ENCODE assay signal across 2 cellular contexts in genomic region chr16:11280616-11281522, GRCh38.
TF ChIP-seq lines count a peak whose summit lies in the region.

Gene PRM1 (minus strand): TSS chr16:11281330. CDS start chr16:11281238, 92 bp downstream.

TF ChIP-seq in GM23338, 12 proteins besides CTCF, POLR2A, EP300 and RAD21:
- no peak for TF ChIP-seq EZH2phosphoT487 (IDR thresholded peaks at IDR 0.05; ENCODE audit: unreplicated experiment)
- TF ChIP-seq REST (IDR thresholded peaks at IDR 0.05; ENCODE audit: unreplicated experiment) = no peak
- TF ChIP-seq ETS1 (IDR thresholded peaks at IDR 0.05) = no peak
- TF ChIP-seq ZNF114 (CRISPR knock-in tag; IDR thresholded peaks at IDR 0.05) = no peak
- no peak for TF ChIP-seq NANOG (IDR thresholded peaks at IDR 0.05; ENCODE audit: borderline replicate concordance)
- no peak for TF ChIP-seq CREB1 (CRISPR knock-in tag; IDR thresholded peaks at IDR 0.05; ENCODE audit: low read depth)
- TF ChIP-seq ZNF331 (CRISPR knock-in tag; IDR thresholded peaks at IDR 0.05; ENCODE audit: low read depth) = no peak
- no peak for TF ChIP-seq ZNF462 (CRISPR knock-in tag; IDR thresholded peaks at IDR 0.05)
- TF ChIP-seq JUNB (IDR thresholded peaks at IDR 0.05; ENCODE audit: unreplicated experiment) = no peak
- no peak for TF ChIP-seq STAT1 (IDR thresholded peaks at IDR 0.05; ENCODE audit: unreplicated experiment)
- no peak for TF ChIP-seq POLR2AphosphoS5 (IDR thresholded peaks at IDR 0.05; ENCODE audit: low read depth)
- no peak for TF ChIP-seq EZH2 (IDR thresholded peaks at IDR 0.05; ENCODE audit: low read depth, unreplicated experiment)

TF ChIP-seq in HepG2, 621 proteins besides CTCF, POLR2A, EP300 and RAD21 (continues in another document):
- TF ChIP-seq ZNF350 (CRISPR knock-in tag; IDR thresholded peaks at IDR 0.05; ENCODE audit: borderline replicate concordance, low read depth) (peak; percentile 23; the same call in 1 of the 2 replicates), RXRB (CRISPR knock-in tag; IDR thresholded peaks at IDR 0.05; ENCODE audit: borderline replicate concordance) (no peak), ELK4 (CRISPR knock-in tag; IDR thresholded peaks at IDR 0.05; ENCODE audit: borderline replicate concordance) (no peak), ZNF678 (CRISPR knock-in tag; IDR thresholded peaks at IDR 0.05) (peak; percentile 70; the same call in 1 of the 2 replicates), ZBTB8A (CRISPR knock-in tag; IDR thresholded peaks at IDR 0.05; ENCODE audit: borderline replicate concordance, low read depth) (0 out of 2 replicates have a peak, but pooled peaks have one; percentile 68), EEA1 (CRISPR knock-in tag; IDR thresholded peaks at IDR 0.05; ENCODE audit: borderline replicate concordance) (0 out of 2 replicates have a peak, but pooled peaks have one; percentile 23), RXRA (CRISPR knock-in tag; IDR thresholded peaks at IDR 0.05) (peak; percentile 41; the same call in 1 of the 2 replicates), TIGD3 (CRISPR knock-in tag; IDR thresholded peaks at IDR 0.05; ENCODE audit: borderline replicate concordance) (peak; percentile 41; the same call in 1 of the 2 replicates), ZFX (CRISPR knock-in tag; IDR thresholded peaks at IDR 0.05; ENCODE audit: low read depth) (peak; percentile 4; the same call in 1 of the 2 replicates), GTF3A (CRISPR knock-in tag; conservative IDR thresholded peaks at IDR 0.05) (0 out of 2 replicates have a peak, but pooled peaks have one; percentile 47), ZNF574 (CRISPR knock-in tag; IDR thresholded peaks at IDR 0.05) (peak; percentile 41; the same call in 1 of the 2 replicates), NCOA5 (CRISPR knock-in tag; IDR thresholded peaks at IDR 0.05) (0 out of 2 replicates have a peak, but pooled peaks have one; percentile 77), ZNF296 (CRISPR knock-in tag; conservative IDR thresholded peaks at IDR 0.05) (no peak), HHEX (CRISPR knock-in tag; IDR thresholded peaks at IDR 0.05) (0 out of 2 replicates have a peak, but pooled peaks have one; percentile 7), JUND (CRISPR knock-in tag; IDR thresholded peaks at IDR 0.05) (0 out of 2 replicates have a peak, but pooled peaks have one; percentile 49), CEBPZ (IDR thresholded peaks at IDR 0.05; ENCODE audit: low read length) (no peak), ZBTB33 (CRISPR knock-in tag; IDR thresholded peaks at IDR 0.05) (0 out of 2 replicates have a peak, but pooled peaks have one; percentile 12), GZF1 (CRISPR knock-in tag; IDR thresholded peaks at IDR 0.05) (0 out of 2 replicates have a peak, but pooled peaks have one; percentile 47), ZNF883 (CRISPR knock-in tag; IDR thresholded peaks at IDR 0.05; ENCODE audit: not compliant biosample characterization) (peak; percentile 60), SRF (IDR thresholded peaks at IDR 0.05; ENCODE audit: low read depth, low read length) (peak; percentile 94), HNRNPLL (IDR thresholded peaks at IDR 0.05; ENCODE audit: low read depth, low read length, poor library complexity, severe bottlenecking) (peak; percentile 37), ZMYM4 (CRISPR knock-in tag; IDR thresholded peaks at IDR 0.05) (no peak), ZNF335 (CRISPR knock-in tag; IDR thresholded peaks at IDR 0.05) (no peak), MYC (CRISPR knock-in tag; IDR thresholded peaks at IDR 0.05; ENCODE audit: borderline replicate concordance) (peak; percentile 0; the same call in 1 of the 2 replicates), ZNF605 (CRISPR knock-in tag; IDR thresholded peaks at IDR 0.05) (peak; percentile 26; the same call in 1 of the 2 replicates), ZNF850 (CRISPR knock-in tag; conservative IDR thresholded peaks at IDR 0.05) (no peak), SALL1 (CRISPR knock-in tag; IDR thresholded peaks at IDR 0.05) (peak; percentile 22; the same call in 1 of the 2 replicates), ZNF768 (CRISPR knock-in tag; IDR thresholded peaks at IDR 0.05) (peak; percentile 25; the same call in 1 of the 2 replicates), THAP9 (CRISPR knock-in tag; IDR thresholded peaks at IDR 0.05; ENCODE audit: borderline replicate concordance) (0 out of 2 replicates have a peak, but pooled peaks have one; percentile 49), ZBED4 (CRISPR knock-in tag; IDR thresholded peaks at IDR 0.05; ENCODE audit: borderline replicate concordance) (no peak), YEATS4 (CRISPR knock-in tag; IDR thresholded peaks at IDR 0.05; ENCODE audit: borderline replicate concordance) (peak; percentile 45; the same call in 1 of the 2 replicates), NFIB (CRISPR knock-in tag; IDR thresholded peaks at IDR 0.05; ENCODE audit: borderline replicate concordance) (no peak), ZNF547 (CRISPR knock-in tag; IDR thresholded peaks at IDR 0.05) (peak; percentile 66; the same call in 1 of the 2 replicates), ZNF232 (CRISPR knock-in tag; IDR thresholded peaks at IDR 0.05; ENCODE audit: borderline replicate concordance) (0 out of 2 replicates have a peak, but pooled peaks have one; percentile 49), MATR3 (CRISPR knock-in tag; IDR thresholded peaks at IDR 0.05) (0 out of 2 replicates have a peak, but pooled peaks have one; percentile 15)
